In the genomic region with DNA sequence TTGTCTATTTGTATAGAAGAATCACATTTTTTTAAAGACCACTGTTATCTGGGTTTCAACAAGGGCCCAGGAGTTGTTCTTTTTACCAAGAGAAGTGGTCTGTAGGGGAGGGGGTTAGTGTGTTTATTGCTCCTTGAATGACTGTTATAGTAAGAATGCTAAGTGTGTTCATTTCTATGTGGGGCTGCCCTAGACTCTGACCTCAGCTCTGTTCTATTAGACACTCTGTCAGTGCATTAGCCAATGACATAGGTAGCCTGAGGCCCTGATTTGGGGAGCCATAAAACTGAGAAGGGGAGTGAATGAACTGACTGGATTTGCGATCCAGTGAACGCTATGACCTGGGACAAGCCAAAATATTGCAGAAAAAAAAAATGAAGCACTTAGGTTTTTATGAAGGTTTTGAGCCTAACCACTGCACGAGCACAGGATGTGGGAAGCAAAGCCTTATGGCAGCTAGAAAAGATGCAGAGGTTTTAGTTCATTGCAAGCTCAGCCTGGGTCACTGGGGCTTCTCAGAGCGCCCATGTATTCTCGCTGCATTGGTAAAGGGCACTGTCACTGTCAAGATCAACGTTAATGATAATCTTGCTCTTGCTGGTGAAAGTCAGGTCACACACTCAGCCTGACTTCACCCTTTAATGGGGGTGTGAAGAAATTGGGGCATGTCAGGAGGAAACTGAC, we compare ENCODE assay signal across 17 cellular contexts.
A peak's percentile ranks its signal among the peaks of the same experiment; 100 is the strongest.
DNase-seq lines count a peak whose midpoint lies in the region; ATAC-seq and TF ChIP-seq lines count a peak whose summit lies in the region.
"Had no signal": no experiment of that assay in that cellular context is flagged by ENCODE, and none has a peak within 500 bp of the region (broad histone marks: within the 10 kb centered on the region; RNA-seq: fewer than 3 reads in every experiment).

No MANE protein-coding gene starts in this region.

- H3K9ac ChIP-seq in Loucy (ENCODE audit: low read depth, low read length, poor library complexity, severe bottlenecking) (peak overlapping the region; percentile 12), mesendoderm (ENCODE audit: low read length) (no peak overlapping the region)

- H3K27me3 ChIP-seq in Loucy (ENCODE audit: insufficient read depth, low read length, poor library complexity, severe bottlenecking), result no peaks in the 10 kb centered on the region
- no peaks in the 10 kb centered on the region for H3K27me3 ChIP-seq in mesendoderm (ENCODE audit: insufficient read depth, low read length, poor library complexity)
- H3K27me3 ChIP-seq: sigmoid colon, upper lobe of left lung had no signal

- H3K79me2 ChIP-seq in Loucy (ENCODE audit: insufficient read depth, low read length), result peaks cover 94% of the 10 kb centered on the region
- H3K79me2 ChIP-seq in mesendoderm (ENCODE audit: control insufficient read depth, insufficient read depth, low read length), result no peaks in the 10 kb centered on the region

- no peaks in the 10 kb centered on the region for H3K9me3 ChIP-seq in Loucy (ENCODE audit: insufficient read depth, low read depth, low read length)
- H3K9me3 ChIP-seq: sigmoid colon, upper lobe of left lung had no signal

- H2BK5ac ChIP-seq in mesendoderm (ENCODE audit: low read length), result no peak overlapping the region

- H4K8ac ChIP-seq in mesendoderm (ENCODE audit: low read depth, low read length), result no peak overlapping the region

- no peak overlapping the region for H3K27ac Mint-ChIP-seq in activated T-helper 2 cell treated with anti-CD3 and anti-CD28 coated beads, Interferon-gamma antibody, Interleukin-2, Interleukin-4, amounts not matched to agents 10 μg/mL and 5 μg/mL and 100 μg/mL, durations not matched to agents 14 hours and 24 hours and 36 hours
- H3K27ac Mint-ChIP-seq: naive B cell had no signal

- H4K5ac ChIP-seq in mesendoderm (ENCODE audit: low read length), result no peak overlapping the region

- H3K4me1 ChIP-seq in Loucy (ENCODE audit: insufficient read depth, low read length, poor library complexity, severe bottlenecking) (peaks cover 89% of the 10 kb centered on the region), mesendoderm (ENCODE audit: control insufficient read depth, low read depth, low read length) (no peaks in the 10 kb centered on the region)
- H3K4me1 ChIP-seq: sigmoid colon had no signal

- no peaks in the 10 kb centered on the region for H3K36me3 ChIP-seq in Loucy (ENCODE audit: insufficient read depth, low read length)
- no peaks in the 10 kb centered on the region for H3K36me3 ChIP-seq in mesendoderm (ENCODE audit: control insufficient read depth, insufficient read depth, low read length)
- H3K36me3 ChIP-seq: sigmoid colon, upper lobe of left lung had no signal

- H3K18ac ChIP-seq in mesendoderm (ENCODE audit: low read length), result no peak overlapping the region

- no peak overlapping the region for H3K4ac ChIP-seq in mesendoderm (ENCODE audit: low read depth, low read length)

- H3K9me3 Mint-ChIP-seq in activated T-helper 2 cell treated with anti-CD3 and anti-CD28 coated beads, Interferon-gamma antibody, Interleukin-2, Interleukin-4, amounts not matched to agents 10 μg/mL and 5 μg/mL and 100 μg/mL, durations not matched to agents 14 hours and 24 hours and 36 hours, result no peaks in the 10 kb centered on the region
- H3K9me3 Mint-ChIP-seq: naive B cell had no signal

- H3K4me2 ChIP-seq in Loucy (ENCODE audit: low read depth, low read length, poor library complexity, severe bottlenecking) (peak overlapping the region; percentile 65), mesendoderm (ENCODE audit: low read length) (no peak overlapping the region)

- H3K4me3 ChIP-seq in Loucy (ENCODE audit: low read length, poor library complexity, severe bottlenecking) (peak overlapping the region; percentile 26), mesendoderm (ENCODE audit: low read length) (no peak overlapping the region)
- H3K4me3 ChIP-seq: sigmoid colon, upper lobe of left lung had no signal

- H4K20me1 ChIP-seq in Loucy (ENCODE audit: insufficient read depth, low read length, poor library complexity, severe bottlenecking), result peaks cover 79% of the 10 kb centered on the region

- intact Hi-C loops in activated T-helper 2 cell treated with anti-CD3 and anti-CD28 coated beads, Interferon-gamma antibody, Interleukin-2, Interleukin-4, amounts not matched to agents 10 μg/mL and 5 μg/mL and 100 μg/mL, durations not matched to agents 14 hours and 24 hours and 36 hours (cut with micrococcal nuclease), result loop anchor here (1.0 to 5.0 kb wide), 4 partner anchors 28 to 367 kb away; no protein-coding TSS in a partner anchor

- TF ChIP-seq CTCF in Loucy (conservative IDR thresholded peaks at IDR 0.05; ENCODE audit: low read length), result no peak

- H3K36me3 Mint-ChIP-seq in activated T-helper 2 cell treated with anti-CD3 and anti-CD28 coated beads, Interferon-gamma antibody, Interleukin-2, Interleukin-4, amounts not matched to agents 10 μg/mL and 5 μg/mL and 100 μg/mL, durations not matched to agents 14 hours and 24 hours and 36 hours (ENCODE audit: low read depth), result peaks cover 15% of the 10 kb centered on the region
- H3K36me3 Mint-ChIP-seq: naive B cell had no signal

- H3K27me3 Mint-ChIP-seq in activated T-helper 2 cell treated with anti-CD3 and anti-CD28 coated beads, Interferon-gamma antibody, Interleukin-2, Interleukin-4, amounts not matched to agents 10 μg/mL and 5 μg/mL and 100 μg/mL, durations not matched to agents 14 hours and 24 hours and 36 hours (ENCODE audit: low read depth), result no peaks in the 10 kb centered on the region

- H2BK120ac ChIP-seq in mesendoderm (ENCODE audit: low read depth, low read length), result no peak overlapping the region

- no peaks in the 10 kb centered on the region for H3K9me2 ChIP-seq in Loucy (replicated peaks; ENCODE audit: low read depth, low read length)

- peaks cover 3% of the 10 kb centered on the region for H3F3A ChIP-seq in Loucy (ENCODE audit: low read depth)

- WGBS in mesendoderm (ENCODE audit: extremely low coverage, insufficient coverage, low lambda C conversion rate), result no CpG with 5 or more reads among the region's 6 CpGs

- H2AK5ac ChIP-seq in mesendoderm (ENCODE audit: low read length), result no peak overlapping the region

- no peak overlapping the region for H3K4me3 Mint-ChIP-seq in activated T-helper 2 cell treated with anti-CD3 and anti-CD28 coated beads, Interferon-gamma antibody, Interleukin-2, Interleukin-4, amounts not matched to agents 10 μg/mL and 5 μg/mL and 100 μg/mL, durations not matched to agents 14 hours and 24 hours and 36 hours (ENCODE audit: low read depth)
- H3K4me3 Mint-ChIP-seq: naive B cell had no signal

- H3K27ac ChIP-seq in mesendoderm (ENCODE audit: low read depth, low read length), result no peak overlapping the region
- H3K27ac ChIP-seq: sigmoid colon, upper lobe of left lung had no signal

- H3K4me1 Mint-ChIP-seq in activated T-helper 2 cell treated with anti-CD3 and anti-CD28 coated beads, Interferon-gamma antibody, Interleukin-2, Interleukin-4, amounts not matched to agents 10 μg/mL and 5 μg/mL and 100 μg/mL, durations not matched to agents 14 hours and 24 hours and 36 hours (ENCODE audit: low read depth), result peaks cover 29% of the 10 kb centered on the region

- no peak overlapping the region for H2AFZ ChIP-seq in Loucy (ENCODE audit: low read length)

- no peak overlapping the region for H3K23ac ChIP-seq in mesendoderm (ENCODE audit: low read length)

- peak; percentile 12 to 33 for ATAC-seq in activated CD4-positive, CD25-positive, alpha-beta regulatory T cell treated with anti-CD3 and anti-CD28 coated beads, Interleukin-2, amount 50 U/mL, for 24 hours

- no peaks in the 10 kb centered on the region for H3K79me1 ChIP-seq in mesendoderm (ENCODE audit: low read length)

- DNase-seq in activated CD4-positive, CD25-positive, alpha-beta regulatory T cell treated with anti-CD3 and anti-CD28 coated beads, Interleukin-2, amount 50 U/mL, for 72 hours, result no peak
- DNase-seq in activated T-helper 2 cell treated with anti-CD3 and anti-CD28 coated beads, Interferon-gamma antibody, Interleukin-2, Interleukin-4, amounts not matched to agents 10 μg/mL and 5 μg/mL and 100 μg/mL, durations not matched to agents 14 hours and 24 hours and 36 hours (ENCODE audit: low spot score), result peak; percentile 58
- DNase-seq in putamen (ENCODE audit: low spot score) (peak; percentile 29), mesendoderm (no peak), GOT3 (lab: John Stamatoyannopoulos, UW) (no peak), cerebellar cortex (ENCODE audit: low spot score) (no peak)
- DNase-seq: 8988T, DMS 273 treated with DMSO at 0.1 percent for 48 hours, kidney, naive B cell, NCI-H1105, NCI-H524, SHP77, sigmoid colon had no signal

- no peak overlapping the region for H3K56ac ChIP-seq in mesendoderm (ENCODE audit: low read length)

- no peak overlapping the region for H2BK15ac ChIP-seq in mesendoderm (replicated peaks; ENCODE audit: low read depth)

Comparison
In these comparisons a context has a peak if more than half of its experiments do, and no peak if none do; other contexts are left out.
1. DNase-seq: peak in activated T-helper 2 cell treated with anti-CD3 and anti-CD28 coated beads, Interferon-gamma antibody, Interleukin-2, Interleukin-4, amounts not matched to agents 10 μg/mL and 5 μg/mL and 100 μg/mL, durations not matched to agents 14 hours and 24 hours and 36 hours (single experiment) and putamen (single experiment); none in activated CD4-positive, CD25-positive, alpha-beta regulatory T cell treated with anti-CD3 and anti-CD28 coated beads, Interleukin-2, amount 50 U/mL, for 72 hours (single experiment), mesendoderm (single experiment), GOT3 (single experiment) and cerebellar cortex (single experiment).